In the genomic region with DNA sequence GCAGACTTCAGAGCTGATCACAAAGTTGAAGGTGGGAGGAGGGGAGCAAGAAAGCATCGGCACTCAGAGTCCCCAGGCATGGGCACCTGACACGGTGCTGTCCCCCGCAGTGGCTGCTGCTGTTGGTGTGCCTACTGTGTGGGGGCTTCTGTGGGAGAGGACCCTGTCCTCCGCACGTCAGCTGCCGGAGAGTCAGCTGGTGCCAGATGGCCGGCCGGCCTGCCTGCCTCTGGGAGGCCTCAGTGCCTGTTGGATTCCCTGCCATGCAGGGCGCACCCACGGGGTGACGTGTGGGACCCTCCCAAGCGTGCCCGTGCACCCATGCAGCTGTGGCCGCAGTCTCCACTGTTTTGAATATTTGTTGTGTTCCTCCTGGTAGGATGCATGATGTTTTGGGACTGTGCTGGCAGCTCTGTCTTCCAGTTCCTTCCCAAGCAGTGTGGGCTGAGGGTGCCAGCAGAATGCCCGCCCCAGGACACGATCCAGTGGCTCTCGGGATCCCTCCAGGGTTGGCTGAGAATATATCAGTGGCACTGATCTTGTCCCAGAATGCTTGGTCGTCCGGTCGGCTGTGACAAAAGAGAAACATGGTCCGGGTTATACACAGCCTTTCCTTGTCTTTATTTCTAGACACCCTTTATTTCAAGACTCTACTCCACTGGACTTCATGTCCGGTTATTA, we compare ENCODE assay signal across 23 cellular contexts.
"Had no signal": no experiment of that assay in that cellular context is flagged by ENCODE, and none has a peak within 500 bp of the region (broad histone marks: within the 10 kb centered on the region; RNA-seq: fewer than 3 reads in every experiment).

No MANE protein-coding gene starts in this region.

- H3K27me3 Mint-ChIP-seq: IgD-negative memory B cell had no signal

- H3K4me1 ChIP-seq: SJSA1 had no signal

- H3K36me3 ChIP-seq: SJSA1 had no signal

- DNase-seq: Kasumi-1, MM.1S, NCI-H1092 treated with DMSO at 0.1 percent for 48 hours, NCI-H1436, NCI-H187, NCI-H2029, NCI-H2081 treated with DMSO at 0.1 percent for 48 hours, NCI-H2171, NCI-H226, NCI-H446, NCI-H510A, NCI-H524 treated with DMSO at 0.1 percent for 48 hours, NCI-H69, NCI-H774, Right ventricle myocardium superior, RPMI8226, SIG-M5 had no signal

- H3K9me3 Mint-ChIP-seq: IgD-negative memory B cell had no signal

- H3K27ac ChIP-seq: HL-60, KMS-11, SJSA1, SK-N-MC had no signal

- H3K4me2 ChIP-seq: KMS-11 had no signal

- ATAC-seq: K562 had no signal

- H3K27me3 ChIP-seq: SJSA1 had no signal

- H3K9ac ChIP-seq: KMS-11 had no signal

- H3K4me3 ChIP-seq: K562, SJSA1, SK-N-MC had no signal
